Comparison of ENCODE assay signal across 1 cellular context in the genomic region with DNA sequence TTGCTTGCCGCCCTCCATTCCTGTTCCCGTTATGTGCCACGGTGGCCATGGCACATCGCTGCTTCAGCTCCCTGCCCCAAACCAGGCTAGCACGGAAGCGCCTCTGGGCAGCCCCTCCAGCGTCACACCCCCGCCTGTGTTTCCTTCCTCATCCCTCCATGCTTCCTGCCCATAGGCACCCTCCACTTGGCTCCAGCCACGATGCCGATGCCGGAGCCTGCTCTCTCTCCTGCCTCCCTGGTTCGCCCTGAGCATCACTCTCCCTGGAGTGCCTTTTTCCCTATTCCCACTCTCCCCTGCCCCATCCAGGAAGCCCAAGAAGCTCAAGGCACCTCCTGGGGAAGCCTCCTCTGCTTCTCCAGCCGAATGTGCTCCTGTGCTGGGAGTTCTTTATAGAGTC.
TF ChIP-seq lines count a peak whose summit lies in the region.

No MANE protein-coding gene starts in this region.

TF ChIP-seq in endothelial cell of umbilical vein, 7 proteins besides CTCF, POLR2A, EP300 and RAD21 (continued from another document):
- TF ChIP-seq FOS (IDR thresholded peaks at IDR 0.05; ENCODE audit: borderline replicate concordance, insufficient read depth, low read length) (no peak), POLR2AphosphoS5 (IDR thresholded peaks at IDR 0.05; ENCODE audit: insufficient read depth, low read depth, low read length) (peak; percentile 32)
